Comparison of ENCODE assay signal across 8 cellular contexts in the genomic region with DNA sequence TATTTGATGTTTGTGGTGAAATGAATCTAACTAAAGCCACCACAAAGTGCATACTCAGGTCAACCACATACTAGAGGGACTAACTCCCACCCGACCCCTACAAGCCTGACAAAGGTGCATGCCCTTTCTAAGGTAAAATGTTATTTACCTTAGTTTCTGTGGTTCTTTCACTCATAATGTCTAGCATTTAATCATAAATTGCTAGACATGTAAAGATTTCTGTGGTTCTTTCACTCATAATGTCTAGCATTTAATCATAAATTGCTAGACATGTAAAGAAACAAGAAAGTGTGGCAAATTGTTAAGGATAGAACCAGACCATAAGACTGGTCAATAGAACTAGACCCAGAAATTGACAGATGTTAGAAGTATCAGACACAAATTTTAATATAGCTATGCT.
"Had no signal": no experiment of that assay in that cellular context is flagged by ENCODE, and none has a peak within 500 bp of the region (broad histone marks: within the 10 kb centered on the region; RNA-seq: fewer than 3 reads in every experiment).

No MANE protein-coding gene starts in this region.

- DNase-seq: IMR-90, KBM-7, KG1 had no signal

- H3K4me3 ChIP-seq: K562 had no signal

- H3K27ac ChIP-seq: HL-60, KMS-11 had no signal

- ATAC-seq: HepG2, K562 had no signal

- H3K4me2 ChIP-seq: KMS-11 had no signal

- FAIRE-seq: HepG2, HTR-8/SVneo, K562 had no signal
